ENCODE assay signal across 1 cellular context in the genomic region with DNA sequence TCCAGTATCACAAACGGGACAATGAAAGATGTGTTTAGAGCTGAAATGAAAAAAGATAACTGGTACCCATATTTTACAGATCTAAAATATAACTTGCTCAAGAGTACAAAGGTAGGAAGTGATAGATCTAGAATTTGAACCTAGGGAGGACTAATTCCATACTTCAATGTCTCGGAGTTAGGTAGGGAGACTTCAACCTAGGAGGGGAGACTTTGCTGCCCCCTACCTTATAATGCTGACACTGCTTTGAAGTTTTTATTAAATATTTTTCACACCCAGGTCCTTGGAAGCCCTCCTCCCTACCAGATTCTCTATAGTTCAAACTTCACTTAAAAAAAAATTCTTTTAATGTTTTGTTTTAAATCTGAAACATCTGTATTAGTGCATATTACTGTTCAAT.
TF ChIP-seq lines count a peak whose summit lies in the region.

No MANE protein-coding gene starts in this region.

TF ChIP-seq in Ishikawa, 13 proteins besides CTCF, POLR2A, EP300 and RAD21 (continued from another document):
- no peak for TF ChIP-seq REST (IDR thresholded peaks at IDR 0.05; ENCODE audit: low read depth)
- no peak for TF ChIP-seq CEBPB (IDR thresholded peaks at IDR 0.05)
- no peak for TF ChIP-seq FOXM1 (IDR thresholded peaks at IDR 0.05; ENCODE audit: borderline replicate concordance, low read depth)
- no peak for TF ChIP-seq TEAD4 (IDR thresholded peaks at IDR 0.05)
- TF ChIP-seq YY1 (IDR thresholded peaks at IDR 0.05; ENCODE audit: low read depth): no peak
- no peak for TF ChIP-seq CREB1 (IDR thresholded peaks at IDR 0.05; ENCODE audit: low read depth)
- TF ChIP-seq, protein P1, sequence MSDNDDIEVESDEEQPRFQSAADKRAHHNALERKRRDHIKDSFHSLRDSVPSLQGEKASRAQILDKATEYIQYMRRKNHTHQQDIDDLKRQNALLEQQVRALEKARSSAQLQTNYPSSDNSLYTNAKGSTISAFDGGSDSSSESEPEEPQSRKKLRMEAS (IDR thresholded peaks at IDR 0.05): no peak
- TF ChIP-seq TAF1 (IDR thresholded peaks at IDR 0.05; ENCODE audit: low read depth): no peak
- TF ChIP-seq EGR1 (IDR thresholded peaks at IDR 0.05): no peak
- no peak for TF ChIP-seq USF1 (IDR thresholded peaks at IDR 0.05)
- no peak for TF ChIP-seq NFIC (IDR thresholded peaks at IDR 0.05)
